23 cellular contexts compared by ENCODE assay signal in the genomic region with DNA sequence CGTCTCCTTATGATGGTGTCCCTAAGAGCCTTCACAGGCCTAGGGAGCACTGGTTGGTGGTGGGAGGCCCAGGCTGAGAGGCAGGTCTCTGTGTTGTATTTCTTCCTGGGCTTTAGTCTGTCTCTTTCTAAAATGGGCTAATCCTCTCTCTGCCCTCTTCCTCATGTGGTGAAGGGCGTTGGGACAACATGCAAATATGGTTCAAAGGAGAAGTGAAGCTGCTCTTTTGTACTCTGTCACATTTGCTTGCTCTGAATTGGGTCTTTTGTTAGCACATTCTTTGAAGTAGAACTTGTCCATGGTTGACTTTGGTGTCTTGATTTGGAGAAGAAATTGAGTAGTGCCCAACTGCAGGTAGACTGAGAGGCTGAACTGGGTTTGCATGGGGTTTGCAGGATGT. TPM values are rescaled to one million over a fixed set of nuclear protein-coding genes. Genes with fewer than 3 reads are reported as not detected.
DNase-seq lines count a peak whose midpoint lies in the region; ATAC-seq, FAIRE-seq and TF ChIP-seq lines count a peak whose summit lies in the region.
"Had no signal": no experiment of that assay in that cellular context is flagged by ENCODE, and none has a peak within 500 bp of the region (broad histone marks: within the 10 kb centered on the region; RNA-seq: fewer than 3 reads in every experiment).

No MANE protein-coding gene starts in this region.

- H4K8ac ChIP-seq in H1 (ENCODE audit: extremely low read depth, insufficient read depth, low read length), result no peak overlapping the region

- peaks cover 7% of the 10 kb centered on the region for H3K27me3 Mint-ChIP-seq in GM23338 (ENCODE audit: insufficient read depth, low read depth, poor library complexity)

- H2BK20ac ChIP-seq in H1 (ENCODE audit: low read length), result no peak overlapping the region; the same call in none of the 2 replicates

- intact Hi-C loops in OCI-LY7 (cut with micrococcal nuclease; ENCODE audit: unreplicated experiment), result no loop called here
- intact Hi-C loops in gastrocnemius medialis (cut with DNase I; ENCODE audit: low total_unique reads), result no loop called here

- H3K9me3 Mint-ChIP-seq in GM23338, result no peaks in the 10 kb centered on the region

- no peaks in the 10 kb centered on the region for H4K20me1 ChIP-seq in GM23338 (replicated peaks; ENCODE audit: insufficient read depth)
- H4K20me1 ChIP-seq in OCI-LY7 (ENCODE audit: insufficient read depth, low read length), result no peaks in the 10 kb centered on the region
- no peaks in the 10 kb centered on the region for H4K20me1 ChIP-seq in H1 (replicated peaks in 1 of 2; ENCODE audit: control insufficient read depth in 1 of 2, insufficient read depth in 2 of 2, low read length in 2 of 2)

- CTCF ChIA-PET in OCI-LY7 (lab: Charles Lee; ENCODE audit: unreplicated experiment), result no interaction called here
- CTCF ChIA-PET in H1 (lab: Charles Lee; ENCODE audit: partially characterized antibody), result interaction anchor here (1.2 to 2.3 kb wide), 5 partner anchors 9 to 119 kb away, joined by 4 to 7 read pairs (median 5); no protein-coding TSS in a partner anchor

- H3K27ac ChIP-seq in GM23338 (ENCODE audit: low read depth) (no peak overlapping the region), OCI-LY7 (ENCODE audit: low read depth, low read length, poor library complexity, severe bottlenecking) (peak overlapping the region; percentile 74), H1 (ENCODE audit: low read depth, low read length) (no peak overlapping the region), gastrocnemius medialis (no peak overlapping the region)
- H3K27ac ChIP-seq: epithelial cell of prostate, foreskin keratinocyte, right lobe of liver, vagina had no signal

- H3K27ac Mint-ChIP-seq in GM23338, result no peak overlapping the region

- H3K14ac ChIP-seq in H1 (ENCODE audit: insufficient read length), result no peak overlapping the region

- 90% methylated on average over 2 of the region's 2 CpGs; no CpG with 5 or more reads in 1 of the 2 experiments for WGBS in H1 (ENCODE audit: extremely low coverage in 1 of 2, insufficient coverage in 1 of 2, insufficient read length in 1 of 2, insufficient replicate concordance in 2 of 2, low coverage in 1 of 2, low lambda C conversion rate in 2 of 2, missing lambda C conversion rate in 1 of 2), 2 experiments

- no peak overlapping the region for H3K56ac ChIP-seq in H1 (replicated peaks; ENCODE audit: insufficient read length, low read depth, low read length)

- H3K36me3 Mint-ChIP-seq in GM23338 (ENCODE audit: low read depth), result no peaks in the 10 kb centered on the region

- no peaks in the 10 kb centered on the region for H3K36me3 ChIP-seq in GM23338 (ENCODE audit: insufficient read depth)
- H3K36me3 ChIP-seq in OCI-LY7 (ENCODE audit: insufficient read depth, low read length), result no peaks in the 10 kb centered on the region
- H3K36me3 ChIP-seq in H1 (ENCODE audit: control insufficient read depth in 2 of 4, insufficient read depth in 4 of 4, low read length in 3 of 4), result no peaks in the 10 kb centered on the region
- no peaks in the 10 kb centered on the region for H3K36me3 ChIP-seq in gastrocnemius medialis
- H3K36me3 ChIP-seq: right lobe of liver, vagina had no signal

- no peak for ATAC-seq in GM23338
- no peak for ATAC-seq in gastrocnemius medialis
- ATAC-seq: foreskin keratinocyte had no signal

- BruUV-seq in OCI-LY7 (replicated peaks; lab: Mats Ljungman, UMichigan), result no TSS peak

- no peak for DNase-seq in GM23338 (ENCODE audit: low spot score)
- peak; percentile 80 for DNase-seq in OCI-LY7 (ENCODE audit: low spot score)
- DNase-seq in H1 (ENCODE audit: low read depth in 1 of 2, low spot score in 2 of 2), result no peak
- peak; percentile 44 for DNase-seq in pons (ENCODE audit: low spot score)
- no peak for DNase-seq in gastrocnemius medialis
- no peak for DNase-seq in AG08395 (ENCODE audit: low spot score)
- no peak for DNase-seq in HCEC 1CT
- no peak for DNase-seq in ureter (ENCODE audit: low spot score)
- DNase-seq: activated naive CD4-positive, alpha-beta T cell; activated T-cell treated with anti-CD3 and anti-CD28 coated beads for 4 hours; dorsolateral prefrontal cortex; foreskin keratinocyte; Kasumi-1; NCI-H1417; NCI-H2171; NCI-H82; occipital lobe; right lobe of liver; RPMI8226; stimulated activated CD4-positive, alpha-beta T cell treated with anti-CD3 and anti-CD28 coated beads, Interleukin-1b, Interleukin-23, amount 100 ng/mL, for 48 hours; T-helper 1 cell had no signal

- H3K9me3 ChIP-seq in OCI-LY7 (ENCODE audit: low read length), result no peaks in the 10 kb centered on the region
- H3K9me3 ChIP-seq in H1 (ENCODE audit: insufficient read depth in 2 of 2, low read depth in 1 of 2, low read length in 1 of 2), result no peaks in the 10 kb centered on the region
- no peaks in the 10 kb centered on the region for H3K9me3 ChIP-seq in gastrocnemius medialis
- H3K9me3 ChIP-seq: right lobe of liver, vagina had no signal

- H3K9ac ChIP-seq in H1 (replicated peaks in 1 of 4; ENCODE audit: extremely low read depth in 1 of 4, low read depth in 3 of 4, low read length in 3 of 4), result no peak overlapping the region

- no peak for TF ChIP-seq POLR2A in H1 (IDR thresholded peaks at IDR 0.05; ENCODE audit: control extremely low read depth in 1 of 2, low read depth in 2 of 2, low read length in 2 of 2)
- no peak for TF ChIP-seq POLR2A in gastrocnemius medialis (IDR thresholded peaks at IDR 0.05)

- POLR2A ChIA-PET in OCI-LY7 (lab: Charles Lee), result interaction anchor here (0.6 kb wide), 1 partner anchor 846 kb away, joined by 3 read pairs; no protein-coding TSS in a partner anchor
- POLR2A ChIA-PET in H1 (lab: Charles Lee; ENCODE audit: partially characterized antibody), result no interaction called here

- no peak for TF ChIP-seq EP300 in H1 (IDR thresholded peaks at IDR 0.05; ENCODE audit: borderline replicate concordance in 1 of 2, low read depth in 2 of 2, low read length in 2 of 2)

- no peak for TF ChIP-seq RAD21 in H1 (IDR thresholded peaks at IDR 0.05 in 1 of 2, conservative IDR thresholded peaks at IDR 0.05 in 1 of 2; ENCODE audit: low read depth in 2 of 2, low read length in 2 of 2)

- no peak overlapping the region for H3K23ac ChIP-seq in H1 (ENCODE audit: insufficient read length)

- H3K18ac ChIP-seq in H1 (ENCODE audit: extremely low read depth, low read length), result 0 out of 2 replicates have a peak overlapping the region, but pooled peaks have one; percentile 39

- no peak overlapping the region for H4K91ac ChIP-seq in H1 (replicated peaks; ENCODE audit: insufficient read length, low read length)

- no peak overlapping the region for H2BK120ac ChIP-seq in H1 (replicated peaks; ENCODE audit: low read depth, low read length)

- no peak overlapping the region for H2BK5ac ChIP-seq in H1 (ENCODE audit: low read depth, low read length)

- FAIRE-seq in H1 (lab: Jason Lieb, UNC), result no peak

- in situ Hi-C loops in gastrocnemius medialis (cut with MboI; ENCODE audit: low sequenced_read_pairs in 4 of 4), result no loop called here

- H4K5ac ChIP-seq in H1 (ENCODE audit: insufficient read length, low read depth, low read length), result no peak overlapping the region

- H3K4me1 ChIP-seq in GM23338 (ENCODE audit: insufficient read depth) (peaks cover 10% of the 10 kb centered on the region), OCI-LY7 (ENCODE audit: insufficient read depth, low read length, poor library complexity, severe bottlenecking) (peaks cover 32% of the 10 kb centered on the region), H1 (replicated peaks in 1 of 4; ENCODE audit: control insufficient read depth in 3 of 4, insufficient read depth in 4 of 4, low read length in 3 of 4) (peaks cover 0 to 5% (median 0%) of the 10 kb centered on the region in 4 experiments; a peak in 3 of 7 replicates), gastrocnemius medialis (no peaks in the 10 kb centered on the region)
- H3K4me1 ChIP-seq: foreskin keratinocyte, right lobe of liver, vagina had no signal

- H3F3A ChIP-seq in GM23338 (replicated peaks; ENCODE audit: low read depth), result no peaks in the 10 kb centered on the region

- peak overlapping the region; percentile 61; the same call in 1 of the 2 replicates for H2AFZ ChIP-seq in GM23338
- peak overlapping the region; percentile 88 for H2AFZ ChIP-seq in OCI-LY7 (ENCODE audit: low read length)
- H2AFZ ChIP-seq in H1 (ENCODE audit: low read length), result no peak overlapping the region

- H3K4ac ChIP-seq in H1 (replicated peaks; ENCODE audit: insufficient read length, low read depth, low read length), result no peak overlapping the region

- peaks cover 9% of the 10 kb centered on the region for H3K4me1 Mint-ChIP-seq in GM23338

- no peak overlapping the region for H2BK15ac ChIP-seq in H1 (ENCODE audit: low read length)

- H3K4me2 ChIP-seq in GM23338 (no peak overlapping the region), OCI-LY7 (ENCODE audit: low read length) (peak overlapping the region; percentile 71), H1 (ENCODE audit: insufficient read depth in 1 of 2, low read depth in 2 of 2, low read length in 2 of 2) (no peak overlapping the region)

- H3K79me1 ChIP-seq in H1 (ENCODE audit: low read depth, low read length), result no peaks in the 10 kb centered on the region

- H3K4me3 ChIP-seq in GM23338, result no peak overlapping the region
- H3K4me3 ChIP-seq in OCI-LY7 (ENCODE audit: low read depth, low read length, poor library complexity, severe bottlenecking), result peak overlapping the region; percentile 42
- H3K4me3 ChIP-seq in H1 (ENCODE audit: extremely low read depth in 1 of 4, insufficient read depth in 2 of 4, low read depth in 3 of 4, low read length in 4 of 4), result no peak overlapping the region
- H3K4me3 ChIP-seq in gastrocnemius medialis, result no peak overlapping the region
- H3K4me3 ChIP-seq: dorsolateral prefrontal cortex, right lobe of liver, vagina had no signal

- H2BK12ac ChIP-seq in H1 (ENCODE audit: low read depth, low read length), result no peak overlapping the region

- no peaks in the 10 kb centered on the region for H3K27me3 ChIP-seq in GM23338 (ENCODE audit: insufficient read depth)
- peaks cover 0 to 3% (median 0%) of the 10 kb centered on the region in 4 experiments; a peak in 1 of 7 replicates for H3K27me3 ChIP-seq in H1 (replicated peaks in 1 of 4; ENCODE audit: control insufficient read depth in 3 of 4, extremely low read depth in 1 of 4, insufficient read depth in 3 of 4, low read length in 3 of 4)
- H3K27me3 ChIP-seq in gastrocnemius medialis, result no peaks in the 10 kb centered on the region
- H3K27me3 ChIP-seq: right lobe of liver, vagina had no signal

- H2AK5ac ChIP-seq in H1 (ENCODE audit: low read depth, low read length), result no peak overlapping the region

- H3K23me2 ChIP-seq in H1 (ENCODE audit: low read depth, low read length), result no peaks in the 10 kb centered on the region

- H3K4me3 Mint-ChIP-seq in GM23338, result no peak overlapping the region

- H3K79me2 ChIP-seq in GM23338 (replicated peaks; ENCODE audit: insufficient read depth) (no peaks in the 10 kb centered on the region), OCI-LY7 (ENCODE audit: insufficient read depth, low read depth, low read length) (no peaks in the 10 kb centered on the region), H1 (ENCODE audit: control insufficient read depth in 1 of 2, insufficient read depth in 2 of 2, low read length in 2 of 2) (no peaks in the 10 kb centered on the region)

- H3K9me2 ChIP-seq in GM23338 (ENCODE audit: insufficient read depth) (peaks cover 15% of the 10 kb centered on the region), OCI-LY7 (ENCODE audit: insufficient read depth, low read length) (no peaks in the 10 kb centered on the region)

- TF ChIP-seq CTCF in GM23338 (conservative IDR thresholded peaks at IDR 0.05; ENCODE audit: low read depth in 2 of 2) (no peak), OCI-LY7 (conservative IDR thresholded peaks at IDR 0.05; ENCODE audit: low read length) (no peak), H1 (IDR thresholded peaks at IDR 0.05; ENCODE audit: control extremely low read depth in 1 of 3, insufficient read depth in 1 of 3, low read depth in 1 of 3, low read length in 3 of 3) (no peak), gastrocnemius medialis (IDR thresholded peaks at IDR 0.05 in 4 of 5, conservative IDR thresholded peaks at IDR 0.05 in 1 of 5) (no peak)

RNA-seq across cellular contexts. Expression of gene HK1, which starts 0.8 kb away (rescaled TPM):
- total RNA-seq in GM23338 (2014; rRNA removed; shearing (Covaris generic)), result 197 and 229 TPM in 2 replicates
- 70.0 and 76.6 TPM in 2 replicates for polyA plus RNA-seq in GM23338 (2016; fragmentation: Nextera tagmentation; extraction: Ambion mirVana)
- total RNA-seq in OCI-LY7 (2014; rRNA removed; shearing (Covaris generic)), result 9.7 and 13.1 TPM in 2 replicates
- 23.1 and 31.5 TPM in 2 replicates for total RNA-seq in OCI-LY7 (2022)
- 237 and 247 TPM in 2 replicates for total RNA-seq in H1 (2021; fragmentation: NEBNext Ultra II Directional; extraction: Animal tissue kit (Norgen Biotek cat#: 25700))
- 55.8 and 91.2 TPM in 2 replicates for polyA plus RNA-seq in H1 (2011; rRNA removed)
- 99.9 TPM for polyA plus RNA-seq in H1 (2011; cell fraction: cytosol; rRNA removed)
- polyA plus RNA-seq in H1 (2011; cell fraction: nucleus; rRNA removed), result 110 TPM
- polyA plus RNA-seq in H1 (2012, experiment 1 of 2), result 178 to 213 TPM (median 203 TPM) in 4 replicates
- 65.2 TPM for polyA plus RNA-seq in H1 (2012, experiment 2 of 2)
- 115 TPM for polyA plus RNA-seq in H1 (2013, experiment 1 of 2)
- 110 TPM for polyA plus RNA-seq in H1 (2013, experiment 2 of 2)
- 135 and 144 TPM in 2 replicates for polyA minus RNA-seq in H1 (2011; rRNA and poly(A)+ RNA removed)
- 76.1 TPM for polyA minus RNA-seq in H1 (2011; cell fraction: cytosol; rRNA and poly(A)+ RNA removed)
- polyA minus RNA-seq in H1 (2011; cell fraction: nucleus; rRNA and poly(A)+ RNA removed), result 44.9 TPM
- 100 to 1,000 TPM; 168 to 331 (median 246) TPM for total RNA-seq in gastrocnemius medialis
- 139 TPM for total RNA-seq in ureter

RNA-seq across cellular contexts. Expression of gene HKDC1, which starts 59.0 kb away (rescaled TPM):
- 0.03 TPM in 1 of 2 replicates, not detected in the other for total RNA-seq in GM23338 (2014; rRNA removed; shearing (Covaris generic))
- not detected in 2 replicates for polyA plus RNA-seq in GM23338 (2016; fragmentation: Nextera tagmentation; extraction: Ambion mirVana)
- not detected in 2 replicates for total RNA-seq in OCI-LY7 (2014; rRNA removed; shearing (Covaris generic))
- total RNA-seq in OCI-LY7 (2022), result not detected in 2 replicates
- total RNA-seq in H1 (2021; fragmentation: NEBNext Ultra II Directional; extraction: Animal tissue kit (Norgen Biotek cat#: 25700)), result 0.11 and 0.78 TPM in 2 replicates
- polyA plus RNA-seq in H1 (2011; rRNA removed), result 0.05 and 0.12 TPM in 2 replicates
- 0.12 TPM for polyA plus RNA-seq in H1 (2011; cell fraction: cytosol; rRNA removed)
- 0.24 TPM for polyA plus RNA-seq in H1 (2011; cell fraction: nucleus; rRNA removed)
- 0.09 to 0.12 TPM (median 0.12 TPM) in 3 of 4 replicates, not detected in the other for polyA plus RNA-seq in H1 (2012, experiment 1 of 2)
- polyA plus RNA-seq in H1 (2012, experiment 2 of 2), result not detected
- polyA plus RNA-seq in H1 (2013, experiment 1 of 2), result 0.18 TPM
- polyA plus RNA-seq in H1 (2013, experiment 2 of 2), result 0.11 TPM
- 0.37 TPM in 1 of 2 replicates, not detected in the other for polyA minus RNA-seq in H1 (2011; rRNA and poly(A)+ RNA removed)
- not detected for polyA minus RNA-seq in H1 (2011; cell fraction: cytosol; rRNA and poly(A)+ RNA removed)
- polyA minus RNA-seq in H1 (2011; cell fraction: nucleus; rRNA and poly(A)+ RNA removed), result not detected
- under 1 TPM in 1 of 4 donors, not detected in 3; 0.18 TPM for total RNA-seq in gastrocnemius medialis
- 0.10 TPM for total RNA-seq in ureter

Comparison
In these comparisons a context has a peak if more than half of its experiments do, and no peak if none do; other contexts are left out.
1. DNase-seq: peak in OCI-LY7 (single experiment) and pons (single experiment); none in GM23338 (single experiment), H1 (0 of 2), gastrocnemius medialis (0 of 2), AG08395 (single experiment), HCEC 1CT (single experiment) and ureter (single experiment).